In genomic region chr21:17045214-17045835, GRCh38 we compare ENCODE assay signal across 9 cellular contexts.
DNase-seq lines count a peak whose midpoint lies in the region; ATAC-seq and TF ChIP-seq lines count a peak whose summit lies in the region.
"Had no signal": no experiment of that assay in that cellular context is flagged by ENCODE, and none has a peak within 500 bp of the region (broad histone marks: within the 10 kb centered on the region; RNA-seq: fewer than 3 reads in every experiment).

No MANE protein-coding gene starts in this region.

- ATAC-seq in HG03565 (IDR thresholded peaks at IDR 0.05; ENCODE audit: unreplicated experiment), result no peak

- TF ChIP-seq POLR2A in NB4 (IDR thresholded peaks at IDR 0.05; ENCODE audit: extremely low read depth, insufficient read length), result no peak

- H3K27ac ChIP-seq in coronary artery, result no peak overlapping the region

- H3K4me3 ChIP-seq in NB4 (ENCODE audit: low read depth, low read length) (no peak overlapping the region), coronary artery (no peak overlapping the region)

- DNase-seq in D341Med (ENCODE audit: low spot score) (peak; percentile 39), NB4 (ENCODE audit: low read depth) (peak; percentile 8), brain pericyte (ENCODE audit: low read depth, low spot score) (peak; percentile 6), lung microvascular endothelial cell (ENCODE audit: low read depth in 2 of 2) (peak; percentile 14 to 53), GM10248 (ENCODE audit: extremely low spot score) (no peak), coronary artery (ENCODE audit: low spot score) (no peak)
- no peak for DNase-seq in activated T-cell treated with anti-CD3 and anti-CD28 coated beads, Interleukin-2, amount 50 U/mL, for 48 hours
- DNase-seq: activated naive CD4-positive, alpha-beta T cell had no signal

- TF ChIP-seq CTCF in NB4 (IDR thresholded peaks at IDR 0.05; ENCODE audit: low read depth, low read length) (no peak), GM10248 (IDR thresholded peaks at IDR 0.05; ENCODE audit: control extremely low read depth, extremely low read depth, low read depth, missing control alignments) (no peak), coronary artery (IDR thresholded peaks at IDR 0.05) (no peak)

- POLR2A ChIA-PET in GM10248 (lab: Yijun Ruan, JAX), result no interaction called here

- CTCF ChIA-PET in GM10248 (lab: Yijun Ruan, JAX), result no interaction called here

Comparison
In these comparisons a context has a peak if more than half of its experiments do, and no peak if none do; other contexts are left out.
1. DNase-seq: peak in D341Med (single experiment), NB4 (single experiment), brain pericyte (single experiment) and lung microvascular endothelial cell (2 of 2); none in GM10248 (single experiment), coronary artery (single experiment) and activated T-cell treated with anti-CD3 and anti-CD28 coated beads, Interleukin-2, amount 50 U/mL, for 48 hours (0 of 2).